Comparison of ENCODE assay signal across 8 cellular contexts in the genomic region with DNA sequence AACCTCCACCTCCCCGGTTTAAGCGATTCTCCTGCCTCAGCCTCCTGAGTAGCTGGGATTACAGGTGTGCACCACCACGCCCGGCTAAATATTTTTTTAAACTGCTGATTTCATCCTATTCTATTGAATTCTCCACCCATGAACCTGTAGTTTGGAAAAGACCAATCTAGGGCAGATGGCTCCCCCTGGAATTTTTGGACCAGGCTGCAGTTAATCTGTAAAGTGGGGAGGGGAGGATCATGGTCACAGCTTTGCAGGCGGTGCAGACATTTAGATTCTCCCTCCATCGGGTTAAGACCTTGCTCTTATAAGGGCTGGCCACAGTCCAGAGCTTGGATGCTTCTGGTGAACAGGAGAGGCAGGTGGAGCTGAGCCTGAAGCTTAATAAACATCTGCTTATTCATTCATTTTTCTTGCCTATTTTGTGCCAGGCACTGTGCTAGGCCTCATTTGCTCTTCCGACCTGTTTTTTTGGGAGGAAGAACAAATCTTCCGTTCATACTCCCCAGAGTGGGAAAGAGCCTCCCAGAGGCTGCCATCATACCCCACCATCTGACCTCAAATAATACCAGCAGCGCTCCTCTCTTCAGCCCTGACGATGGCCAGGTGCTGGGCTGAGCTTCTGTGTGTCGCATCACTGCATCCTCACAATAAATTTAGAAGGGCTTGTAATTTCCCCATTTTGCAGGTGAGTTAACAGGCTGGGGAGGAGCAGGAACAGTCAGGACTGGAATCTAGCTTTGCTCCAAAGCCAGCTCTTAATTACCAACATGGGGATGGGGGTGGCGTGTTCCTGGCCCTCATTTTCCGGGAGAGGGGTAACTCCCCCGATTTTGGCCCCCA. TPM values are rescaled to one million over a fixed set of nuclear protein-coding genes. Genes with fewer than 3 reads are reported as not detected.
A peak's percentile ranks its signal among the peaks of the same experiment; 100 is the strongest.
DNase-seq lines count a peak whose midpoint lies in the region; ATAC-seq, FAIRE-seq and TF ChIP-seq lines count a peak whose summit lies in the region.

No MANE protein-coding gene starts in this region.

- 37% methylated on average over 14 of the region's 14 CpGs for WGBS in K562 (ENCODE audit: insufficient coverage, low coverage, missing lambda C conversion rate)

- H3K4me2 ChIP-seq in K562 (ENCODE audit: insufficient read depth, low read length) = peak overlapping the region; percentile 90

- H3K27ac ChIP-seq in HEK293 (ENCODE audit: extremely low read depth, low read depth, low read length) (peak overlapping the region; percentile 93), K562 (ENCODE audit: extremely low read depth, low read depth, low read length) (peak overlapping the region; percentile 90)

- no peak for TF ChIP-seq EP300 in K562 (IDR thresholded peaks at IDR 0.05; ENCODE audit: low read length)

- POLR2A ChIA-PET in HEK293 (lab: Yijun Ruan, JAX) (interaction anchor here (0.5 to 3.3 kb wide), 14 partner anchors 7 to 485 kb away, joined by 3 to 16 read pairs (median 6); a partner anchor contains a TSS), K562 (lab: Yijun Ruan, JAX) (interaction anchor here (0.5 to 1.8 kb wide), 8 partner anchors 9 to 444 kb away, joined by 3 to 7 read pairs (median 4); a partner anchor contains a TSS)

- no peak; the same call in 1 of the 2 replicates for TF ChIP-seq POLR2A in K562 (conservative IDR thresholded peaks at IDR 0.05)

- H2AFZ ChIP-seq in K562 (ENCODE audit: low read depth, low read length) = peak overlapping the region; percentile 95; the same call in 1 of the 2 replicates

- no peaks in the 10 kb centered on the region for H3K9me1 ChIP-seq in K562 (ENCODE audit: control insufficient read depth, insufficient read depth, low read length)

- intact Hi-C loops in K562 (cut with micrococcal nuclease) = no loop called here
- intact Hi-C loops in posterior vena cava (cut with DNase I) = no loop called here

- no peak for TF ChIP-seq CTCF in BE2C (IDR thresholded peaks at IDR 0.05; ENCODE audit: low read depth, low read length)
- TF ChIP-seq CTCF in HEK293 (tag by site-specific recombination; IDR thresholded peaks at IDR 0.05) = no peak
- no peak for TF ChIP-seq CTCF in K562 (IDR thresholded peaks at IDR 0.05 in 2 of 3, conservative IDR thresholded peaks at IDR 0.05 in 1 of 3; ENCODE audit: insufficient read depth in 2 of 3, low read depth in 1 of 3, low read length in 3 of 3)

- TF ChIP-seq RAD21 in K562 (CRISPR knock-in tag; conservative IDR thresholded peaks at IDR 0.05 in 1 of 2, IDR thresholded peaks at IDR 0.05 in 1 of 2) = no peak

- H4K20me1 ChIP-seq in K562 (replicated peaks; ENCODE audit: control insufficient read depth, insufficient read depth, low read length) = no peaks in the 10 kb centered on the region

- no TSS peak for BruUV-seq in K562 (replicated peaks; lab: Mats Ljungman, UMichigan)

- H3K27me3 ChIP-seq in BE2C = no peaks in the 10 kb centered on the region
- H3K27me3 ChIP-seq in K562 (ENCODE audit: control insufficient read depth in 2 of 2, insufficient read depth in 2 of 2, low read length in 2 of 2) = no peaks in the 10 kb centered on the region
- H3K27me3 ChIP-seq in mucosa of stomach (ENCODE audit: control insufficient read depth, insufficient read depth, low read length) = no peaks in the 10 kb centered on the region

- peaks cover 66% of the 10 kb centered on the region for H3K79me2 ChIP-seq in K562 (ENCODE audit: control insufficient read depth, insufficient read depth, low read length)

- H3K9ac ChIP-seq in K562 (ENCODE audit: insufficient read depth in 1 of 2, low read depth in 2 of 2, low read length in 2 of 2) (peak overlapping the region; percentile 89 to 98), mucosa of stomach (ENCODE audit: low read length) (peak overlapping the region; percentile 73)

- in situ Hi-C loops in K562 (cut with MboI) = loop anchor here (25.0 kb wide), 2 partner anchors 510 to 665 kb away; a partner anchor contains a TSS

- H3K4me3 ChIP-seq in BE2C (ENCODE audit: low read depth, low read length) (peak overlapping the region; percentile 77), HEK293 (ENCODE audit: low read depth, low read length) (peak overlapping the region; percentile 96), K562 (peak overlapping the region; percentile 68), mucosa of stomach (ENCODE audit: low read length) (peak overlapping the region; percentile 50)

- H3K36me3 ChIP-seq in BE2C (peaks cover 17% of the 10 kb centered on the region), HEK293 (ENCODE audit: control insufficient read depth in 2 of 2, insufficient read depth in 1 of 2, low read length in 2 of 2) (peaks cover 12 to 40% of the 10 kb centered on the region in 2 experiments; a peak in 2 of 3 replicates), K562 (ENCODE audit: control insufficient read depth, insufficient read depth, low read length) (peaks cover 42% of the 10 kb centered on the region; the same call in 2 of the 3 replicates), mucosa of stomach (ENCODE audit: control insufficient read depth, insufficient read depth, low read length) (no peaks in the 10 kb centered on the region)

- CTCF ChIA-PET in HEK293 (lab: Yijun Ruan, JAX) (interaction anchor here (0.5 to 3.0 kb wide), 12 partner anchors 8 to 186 kb away, joined by 3 to 37 read pairs (median 4); a partner anchor contains a TSS), K562 (lab: Yijun Ruan, JAX; ENCODE audit: low intra/inter-chr PET ratio) (interaction anchor here (0.7 kb wide), 1 partner anchor 12 kb away, joined by 4 read pairs; no protein-coding TSS in a partner anchor)

- H3K9me3 ChIP-seq in BE2C = no peaks in the 10 kb centered on the region
- H3K9me3 ChIP-seq in HEK293 (ENCODE audit: control insufficient read depth, insufficient read depth, low read depth, low read length) = no peaks in the 10 kb centered on the region
- no peaks in the 10 kb centered on the region for H3K9me3 ChIP-seq in K562 (replicated peaks; ENCODE audit: control insufficient read depth, insufficient read depth, low read depth, low read length)
- H3K9me3 ChIP-seq in mucosa of stomach (ENCODE audit: control insufficient read depth, low read length) = no peaks in the 10 kb centered on the region

- FAIRE-seq in K562 (lab: Jason Lieb, UNC) = peak; percentile 56

- DNase-seq in BE2C (no peak), K562 (ENCODE audit: extremely low read depth in 1 of 4, low spot score in 3 of 4) (no peak), posterior vena cava (ENCODE audit: low spot score) (no peak), NCI-H1694 (lab: John Stamatoyannopoulos, UW) (no peak), mucosa of gallbladder (ENCODE audit: low spot score) (no peak)

- no peak for ATAC-seq in K562
- no peak for ATAC-seq in GM18867 (IDR thresholded peaks at IDR 0.05; ENCODE audit: unreplicated experiment)

- H3K4me1 ChIP-seq in BE2C (peaks cover 4% of the 10 kb centered on the region), HEK293 (ENCODE audit: control insufficient read depth, insufficient read depth, low read length) (peaks cover 21% of the 10 kb centered on the region), K562 (replicated peaks in 1 of 2; ENCODE audit: control insufficient read depth in 2 of 2, insufficient read depth in 2 of 2, low read length in 2 of 2) (peaks cover 34 to 78% of the 10 kb centered on the region in 2 experiments), mucosa of stomach (ENCODE audit: control insufficient read depth, insufficient read depth, low read length) (peaks cover 37% of the 10 kb centered on the region)

RNA-seq across cellular contexts. Expression of a gene that starts 0.9 kb away (rescaled TPM):
- polyA plus RNA-seq in BE2C (2012; ENCODE audit: insufficient read depth, insufficient read length, low read depth) = 51.0 TPM
- 5.5 and 16.0 TPM in 2 replicates for total RNA-seq in K562 (2011; cell fraction: chromatin; rRNA removed; ENCODE audit: low replicate concordance)
- total RNA-seq in K562 (2011; cell fraction: nucleolus; rRNA removed) = 17.5 and 18.3 TPM in 2 replicates
- total RNA-seq in K562 (2011; cell fraction: nucleoplasm; rRNA removed) = 8.7 and 12.1 TPM in 2 replicates
- 17.8 and 21.9 TPM in 2 replicates for total RNA-seq in K562 (2014; rRNA removed)
- 4.2 and 7.0 TPM in 2 replicates for total RNA-seq in K562 (2014; rRNA removed; fragmentation: Illumina TruSeq; extraction: Trizol)
- total RNA-seq in K562 (2015; rRNA removed; fragmentation: Illumina TruSeq; extraction: Trizol) = 12.2 and 14.3 TPM in 2 replicates
- total RNA-seq in K562 (2021) = 27.5 and 28.2 TPM in 2 replicates
- 7.6 and 11.2 TPM in 2 replicates for polyA plus RNA-seq in K562 (2011; rRNA removed)
- 11.0 and 22.8 TPM in 2 replicates for polyA plus RNA-seq in K562 (2011; cell fraction: cytosol; rRNA removed)
- 16.4 and 27.9 TPM in 2 replicates for polyA plus RNA-seq in K562 (2011; cell fraction: nucleus; rRNA removed)
- polyA plus RNA-seq in K562 (2012) = 22.8 and 23.5 TPM in 2 replicates
- 19.1 and 21.9 TPM in 2 replicates for polyA plus RNA-seq in K562 (2014; fragmentation: Illumina TruSeq; extraction: Trizol)
- under 1 TPM in 1 of 2 experiments, not detected in 1; 0.10 TPM for polyA plus RNA-seq in K562 (2014; fragmentation: Nextera tagmentation; extraction: Ambion mirVana)
- polyA plus RNA-seq in K562 (2014; rRNA removed) = 24.1 and 25.9 TPM in 2 replicates
- 1.8 and 1.9 TPM in 2 replicates for polyA minus RNA-seq in K562 (2011; rRNA and poly(A)+ RNA removed)
- polyA minus RNA-seq in K562 (2011; cell fraction: cytosol; rRNA and poly(A)+ RNA removed) = 7.2 and 12.6 TPM in 2 replicates
- polyA minus RNA-seq in K562 (2011; cell fraction: nucleus; rRNA and poly(A)+ RNA removed) = 5.3 and 6.4 TPM in 2 replicates
- 10 to 100 TPM in 1 of 2 donors, 1 to 10 TPM in 1; 8.6 to 13.6 TPM for total RNA-seq in posterior vena cava
- total RNA-seq in mucosa of gallbladder = 18.4 TPM

RNA-seq across cellular contexts. Expression of a gene that starts 3.7 kb away (rescaled TPM):
- 42.2 TPM for polyA plus RNA-seq in BE2C (2012; ENCODE audit: insufficient read depth, insufficient read length, low read depth)
- 8.2 and 21.8 TPM in 2 replicates for total RNA-seq in K562 (2011; cell fraction: chromatin; rRNA removed; ENCODE audit: low replicate concordance)
- total RNA-seq in K562 (2011; cell fraction: nucleolus; rRNA removed) = 20.3 and 21.3 TPM in 2 replicates
- total RNA-seq in K562 (2011; cell fraction: nucleoplasm; rRNA removed) = 16.7 and 16.8 TPM in 2 replicates
- total RNA-seq in K562 (2014; rRNA removed) = 18.6 and 26.4 TPM in 2 replicates
- 7.3 and 8.5 TPM in 2 replicates for total RNA-seq in K562 (2014; rRNA removed; fragmentation: Illumina TruSeq; extraction: Trizol)
- 8.6 and 11.0 TPM in 2 replicates for total RNA-seq in K562 (2015; rRNA removed; fragmentation: Illumina TruSeq; extraction: Trizol)
- 35.7 and 39.4 TPM in 2 replicates for total RNA-seq in K562 (2021)
- polyA plus RNA-seq in K562 (2011; rRNA removed) = 15.4 and 26.0 TPM in 2 replicates
- 30.9 and 47.7 TPM in 2 replicates for polyA plus RNA-seq in K562 (2011; cell fraction: cytosol; rRNA removed)
- 24.0 and 27.6 TPM in 2 replicates for polyA plus RNA-seq in K562 (2011; cell fraction: nucleus; rRNA removed)
- polyA plus RNA-seq in K562 (2012) = 19.0 and 47.4 TPM in 2 replicates
- 15.7 and 23.2 TPM in 2 replicates for polyA plus RNA-seq in K562 (2014; fragmentation: Illumina TruSeq; extraction: Trizol)
- polyA plus RNA-seq in K562 (2014; fragmentation: Nextera tagmentation; extraction: Ambion mirVana) = 1 to 10 TPM; 2.4 to 5.8 TPM
- 23.2 and 24.0 TPM in 2 replicates for polyA plus RNA-seq in K562 (2014; rRNA removed)
- polyA minus RNA-seq in K562 (2011; rRNA and poly(A)+ RNA removed) = 11.6 and 13.6 TPM in 2 replicates
- 15.3 and 31.1 TPM in 2 replicates for polyA minus RNA-seq in K562 (2011; cell fraction: cytosol; rRNA and poly(A)+ RNA removed)
- polyA minus RNA-seq in K562 (2011; cell fraction: nucleus; rRNA and poly(A)+ RNA removed) = 4.4 and 6.6 TPM in 2 replicates
- total RNA-seq in posterior vena cava = 10 to 100 TPM in 1 of 2 donors, 1 to 10 TPM in 1; 8.0 to 12.0 TPM
- total RNA-seq in mucosa of gallbladder = 22.2 TPM

RNA-seq across cellular contexts. Expression of a gene that starts 6.3 kb away (rescaled TPM):
- polyA plus RNA-seq in BE2C (2012; ENCODE audit: insufficient read depth, insufficient read length, low read depth) = 129 TPM
- total RNA-seq in K562 (2011; cell fraction: chromatin; rRNA removed; ENCODE audit: low replicate concordance) = 26.2 and 41.7 TPM in 2 replicates
- total RNA-seq in K562 (2011; cell fraction: nucleolus; rRNA removed) = 16.2 and 20.0 TPM in 2 replicates
- total RNA-seq in K562 (2011; cell fraction: nucleoplasm; rRNA removed) = 33.4 and 56.4 TPM in 2 replicates
- 13.9 and 24.4 TPM in 2 replicates for total RNA-seq in K562 (2014; rRNA removed)
- total RNA-seq in K562 (2014; rRNA removed; fragmentation: Illumina TruSeq; extraction: Trizol) = 5.2 and 5.7 TPM in 2 replicates
- 6.0 and 6.8 TPM in 2 replicates for total RNA-seq in K562 (2015; rRNA removed; fragmentation: Illumina TruSeq; extraction: Trizol)
- 38.0 and 47.4 TPM in 2 replicates for total RNA-seq in K562 (2021)
- polyA plus RNA-seq in K562 (2011; rRNA removed) = 5.0 and 7.7 TPM in 2 replicates
- polyA plus RNA-seq in K562 (2011; cell fraction: cytosol; rRNA removed) = 10.9 and 21.1 TPM in 2 replicates
- polyA plus RNA-seq in K562 (2011; cell fraction: nucleus; rRNA removed) = 39.9 and 68.6 TPM in 2 replicates
- polyA plus RNA-seq in K562 (2012) = 41.5 and 62.4 TPM in 2 replicates
- polyA plus RNA-seq in K562 (2014; fragmentation: Illumina TruSeq; extraction: Trizol) = 12.7 and 15.5 TPM in 2 replicates
- polyA plus RNA-seq in K562 (2014; fragmentation: Nextera tagmentation; extraction: Ambion mirVana) = 1 to 10 TPM; 2.3 to 3.9 TPM
- 25.2 and 30.8 TPM in 2 replicates for polyA plus RNA-seq in K562 (2014; rRNA removed)
- 4.4 and 4.6 TPM in 2 replicates for polyA minus RNA-seq in K562 (2011; rRNA and poly(A)+ RNA removed)
- 12.2 and 16.3 TPM in 2 replicates for polyA minus RNA-seq in K562 (2011; cell fraction: cytosol; rRNA and poly(A)+ RNA removed)
- 7.3 and 8.8 TPM in 2 replicates for polyA minus RNA-seq in K562 (2011; cell fraction: nucleus; rRNA and poly(A)+ RNA removed)
- total RNA-seq in posterior vena cava = 10 to 100 TPM; 32.0 to 36.7 TPM
- 47.3 TPM for total RNA-seq in mucosa of gallbladder

RNA-seq across cellular contexts. Expression of a gene that starts 7.7 kb away (rescaled TPM):
- polyA plus RNA-seq in BE2C (2012; ENCODE audit: insufficient read depth, insufficient read length, low read depth) = 543 TPM
- 193 and 483 TPM in 2 replicates for total RNA-seq in K562 (2011; cell fraction: chromatin; rRNA removed; ENCODE audit: low replicate concordance)
- total RNA-seq in K562 (2011; cell fraction: nucleolus; rRNA removed) = 266 and 305 TPM in 2 replicates
- total RNA-seq in K562 (2011; cell fraction: nucleoplasm; rRNA removed) = 221 and 225 TPM in 2 replicates
- total RNA-seq in K562 (2014; rRNA removed) (279 and 332 TPM in 2 replicates), K562 (2014; rRNA removed; fragmentation: Illumina TruSeq; extraction: Trizol) (36.8 and 58.9 TPM in 2 replicates), K562 (2015; rRNA removed; fragmentation: Illumina TruSeq; extraction: Trizol) (157 and 162 TPM in 2 replicates), K562 (2021) (304 and 321 TPM in 2 replicates), posterior vena cava (10 to 100 TPM; 89.3 to 91.7 TPM), mucosa of gallbladder (202 TPM)
- polyA plus RNA-seq in K562 (2011; rRNA removed) (144 and 156 TPM in 2 replicates), K562 (2014; fragmentation: Illumina TruSeq; extraction: Trizol) (169 and 224 TPM in 2 replicates), K562 (2014; fragmentation: Nextera tagmentation; extraction: Ambion mirVana) (1 to 10 TPM; 3.0 to 4.4 TPM), K562 (2014; rRNA removed) (277 and 331 TPM in 2 replicates)
- 175 and 315 TPM in 2 replicates for polyA plus RNA-seq in K562 (2011; cell fraction: cytosol; rRNA removed)
- polyA plus RNA-seq in K562 (2011; cell fraction: nucleus; rRNA removed) = 395 and 527 TPM in 2 replicates
- 223 and 263 TPM in 2 replicates for polyA plus RNA-seq in K562 (2012)
- 42.9 and 75.8 TPM in 2 replicates for polyA minus RNA-seq in K562 (2011; rRNA and poly(A)+ RNA removed)
- polyA minus RNA-seq in K562 (2011; cell fraction: cytosol; rRNA and poly(A)+ RNA removed) = 113 and 128 TPM in 2 replicates
- 91.7 and 99.0 TPM in 2 replicates for polyA minus RNA-seq in K562 (2011; cell fraction: nucleus; rRNA and poly(A)+ RNA removed)

RNA-seq across cellular contexts. Expression of a gene that starts 22.7 kb away (rescaled TPM):
- 12.1 TPM for polyA plus RNA-seq in BE2C (2012; ENCODE audit: insufficient read depth, insufficient read length, low read depth)
- total RNA-seq in K562 (2011; cell fraction: chromatin; rRNA removed; ENCODE audit: low replicate concordance) = 6.3 and 14.3 TPM in 2 replicates
- 10.0 and 12.5 TPM in 2 replicates for total RNA-seq in K562 (2011; cell fraction: nucleolus; rRNA removed)
- total RNA-seq in K562 (2011; cell fraction: nucleoplasm; rRNA removed) = 7.7 and 9.6 TPM in 2 replicates
- total RNA-seq in K562 (2014; rRNA removed) (2.0 and 3.8 TPM in 2 replicates), K562 (2014; rRNA removed; fragmentation: Illumina TruSeq; extraction: Trizol) (1.6 TPM in 2 replicates), K562 (2015; rRNA removed; fragmentation: Illumina TruSeq; extraction: Trizol) (2.7 and 3.2 TPM in 2 replicates), K562 (2021) (4.6 and 6.1 TPM in 2 replicates), posterior vena cava (1 to 10 TPM; 3.6 to 4.3 TPM), mucosa of gallbladder (13.0 TPM)
- polyA plus RNA-seq in K562 (2011; rRNA removed) (2.1 and 3.5 TPM in 2 replicates), K562 (2014; fragmentation: Illumina TruSeq; extraction: Trizol) (4.1 and 5.1 TPM in 2 replicates), K562 (2014; fragmentation: Nextera tagmentation; extraction: Ambion mirVana) (under 1 TPM; 0.14 to 0.17 TPM), K562 (2014; rRNA removed) (4.1 and 4.4 TPM in 2 replicates)
- polyA plus RNA-seq in K562 (2011; cell fraction: cytosol; rRNA removed) = 2.0 and 4.3 TPM in 2 replicates
- 11.3 and 16.1 TPM in 2 replicates for polyA plus RNA-seq in K562 (2011; cell fraction: nucleus; rRNA removed)
- polyA plus RNA-seq in K562 (2012) = 7.3 and 7.9 TPM in 2 replicates
- 1.4 TPM in 2 replicates for polyA minus RNA-seq in K562 (2011; rRNA and poly(A)+ RNA removed)
- polyA minus RNA-seq in K562 (2011; cell fraction: cytosol; rRNA and poly(A)+ RNA removed) = 1.3 and 2.6 TPM in 2 replicates
- polyA minus RNA-seq in K562 (2011; cell fraction: nucleus; rRNA and poly(A)+ RNA removed) = 2.7 TPM in 2 replicates
